In genomic region chr4:42609051-42609450, GRCh38 we compare ENCODE assay signal across 20 cellular contexts.
"Had no signal": no experiment of that assay in that cellular context is flagged by ENCODE, and none has a peak within 500 bp of the region (broad histone marks: within the 10 kb centered on the region; RNA-seq: fewer than 3 reads in every experiment).

No MANE protein-coding gene starts in this region.

- DNase-seq: activated CD4-positive, CD25-positive, alpha-beta regulatory T cell; activated CD8-positive, alpha-beta memory T cell treated with anti-CD3 and anti-CD28 coated beads, Interleukin-2, amount 10 ng/mL, durations not matched to agents 7 days and 5 days; activated gamma-delta T cell; activated T-cell treated with anti-CD3 and anti-CD28 coated beads, Interleukin-2, amount 50 U/mL, for 4 hours; amniotic stem cell; dermis blood vessel endothelial cell; effector memory CD4-positive, alpha-beta T cell; heart right ventricle; left ventricle myocardium superior; mucosa of descending colon; naive thymus-derived CD8-positive, alpha-beta T cell; retina; stimulated activated CD4-positive, alpha-beta T cell treated with anti-CD3 and anti-CD28 coated beads, Interleukin-12 subunit alpha, Interleukin-12 subunit beta, amount 100 ng/mL, for 4 hours; stimulated activated CD4-positive, alpha-beta T cell treated with anti-CD3 and anti-CD28 coated beads, Interleukin-2, amount 100 ng/mL, for 24 hours; T-helper 1 cell; T-helper 9 cell; thyroid gland had no signal

- H3K4me3 Mint-ChIP-seq: activated CD8-positive, alpha-beta memory T cell treated with anti-CD3 and anti-CD28 coated beads, Interleukin-2, amount 10 ng/mL, durations not matched to agents 7 days and 5 days; activated naive CD4-positive, alpha-beta T cell treated with anti-CD3 and anti-CD28 coated beads, Interleukin-2, amount 50 U/mL, for 24 hours; activated T-cell treated with anti-CD3 and anti-CD28 coated beads, Interleukin-2, amount 50 U/mL, for 4 hours; memory B cell had no signal

- ATAC-seq: activated CD8-positive, alpha-beta memory T cell treated with anti-CD3 and anti-CD28 coated beads, Interleukin-2, amount 10 ng/mL, durations not matched to agents 7 days and 5 days; heart right ventricle; left ventricle myocardium superior; mucosa of descending colon; naive thymus-derived CD8-positive, alpha-beta T cell; SK-N-SH treated with all-trans-retinoic acid at 6 μM for 48 hours had no signal

- H3K9me3 Mint-ChIP-seq: activated naive CD4-positive, alpha-beta T cell treated with anti-CD3 and anti-CD28 coated beads, Interleukin-2, amount 50 U/mL, for 24 hours; activated T-cell treated with anti-CD3 and anti-CD28 coated beads, Interleukin-2, amount 50 U/mL, for 4 hours; memory B cell; naive thymus-derived CD8-positive, alpha-beta T cell had no signal

- H3K27ac Mint-ChIP-seq: activated CD8-positive, alpha-beta memory T cell treated with anti-CD3 and anti-CD28 coated beads, Interleukin-2, amount 10 ng/mL, durations not matched to agents 7 days and 5 days; memory B cell had no signal

- H3K27me3 Mint-ChIP-seq: activated CD8-positive, alpha-beta memory T cell treated with anti-CD3 and anti-CD28 coated beads, Interleukin-2, amount 10 ng/mL, durations not matched to agents 7 days and 5 days; activated naive CD4-positive, alpha-beta T cell treated with anti-CD3 and anti-CD28 coated beads, Interleukin-2, amount 50 U/mL, for 24 hours; memory B cell; naive thymus-derived CD8-positive, alpha-beta T cell had no signal
